Comparison of ENCODE assay signal across 12 cellular contexts in the genomic region with DNA sequence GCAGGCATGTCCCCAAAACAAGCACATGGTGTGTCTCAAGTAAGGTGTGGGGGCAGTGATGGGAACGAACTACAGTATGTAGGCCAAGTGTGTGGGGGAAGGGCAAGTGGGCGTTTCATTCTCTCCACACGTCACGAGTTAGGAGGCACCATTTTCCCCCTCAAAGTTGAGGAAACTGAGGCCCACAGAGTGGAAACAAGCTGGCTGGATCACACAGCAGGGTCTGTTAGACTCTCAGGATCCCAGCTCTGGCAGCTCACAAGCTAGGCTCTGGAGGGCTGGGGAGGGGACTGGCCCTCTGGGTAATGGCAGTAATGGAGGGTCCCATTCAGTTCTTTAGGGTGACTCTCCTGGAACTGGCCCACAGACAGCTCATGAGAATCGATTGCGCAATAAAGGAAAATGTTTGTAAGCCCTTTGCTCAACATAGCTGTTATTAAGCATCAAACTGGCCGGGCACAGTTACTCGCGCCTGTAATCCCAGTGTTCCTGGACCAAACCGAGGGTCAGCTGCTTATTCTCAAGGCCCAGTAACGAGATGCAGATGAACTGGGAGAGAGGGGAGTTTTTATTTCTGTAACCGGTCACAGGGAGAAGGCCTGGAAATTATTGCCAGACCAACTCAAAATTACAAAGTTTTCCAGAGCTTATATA. TPM values are rescaled to one million over a fixed set of nuclear protein-coding genes. Genes with fewer than 3 reads are reported as not detected.
DNase-seq lines count a peak whose midpoint lies in the region; ATAC-seq and TF ChIP-seq lines count a peak whose summit lies in the region.
"Had no signal": no experiment of that assay in that cellular context is flagged by ENCODE, and none has a peak within 500 bp of the region (broad histone marks: within the 10 kb centered on the region; RNA-seq: fewer than 3 reads in every experiment).

No MANE protein-coding gene starts in this region.

- H3K9me3 ChIP-seq in neural progenitor cell (ENCODE audit: low read depth) = no peaks in the 10 kb centered on the region

- H3F3A ChIP-seq in neural progenitor cell (ENCODE audit: low read depth) = no peaks in the 10 kb centered on the region

- no peak for TF ChIP-seq POLR2A in NB4 (IDR thresholded peaks at IDR 0.05; ENCODE audit: extremely low read depth, insufficient read length)

- H3K36me3 Mint-ChIP-seq in neural progenitor cell = no peaks in the 10 kb centered on the region
- H3K36me3 Mint-ChIP-seq in activated naive CD4-positive, alpha-beta T cell treated with anti-CD3 and anti-CD28 coated beads for 36 hours (ENCODE audit: low read depth) = no peaks in the 10 kb centered on the region
- no peaks in the 10 kb centered on the region for H3K36me3 Mint-ChIP-seq in activated T-cell treated with anti-CD3 and anti-CD28 coated beads, Interleukin-2, amount 50 U/mL, for 72 hours (ENCODE audit: insufficient read depth in 2 of 2)
- H3K36me3 Mint-ChIP-seq: natural killer cell had no signal

- H3K79me2 ChIP-seq in neural progenitor cell (ENCODE audit: low read depth) = no peaks in the 10 kb centered on the region

- no peak overlapping the region for H3K27ac ChIP-seq in neural progenitor cell

- ATAC-seq in HG02973 (IDR thresholded peaks at IDR 0.05; ENCODE audit: unreplicated experiment) = no peak
- no peak for ATAC-seq in activated T-cell treated with anti-CD3 and anti-CD28 coated beads, Interleukin-2, amount 50 U/mL, for 72 hours (replicated peaks in 1 of 2)
- ATAC-seq: natural killer cell had no signal

- no peaks in the 10 kb centered on the region for H3K36me3 ChIP-seq in neural progenitor cell

- CTCF ChIA-PET in AG04449 (lab: Yijun Ruan, JAX) = interaction anchor here (1.0 to 15.2 kb wide), 6 partner anchors 11 to 51 kb away, joined by 5 to 150 read pairs (median 10); no protein-coding TSS in a partner anchor
- CTCF ChIA-PET in activated naive CD4-positive, alpha-beta T cell treated with anti-CD3 and anti-CD28 coated beads for 36 hours (lab: Charles Lee) = interaction anchor here (1.2 to 4.0 kb wide), 4 partner anchors 22 to 42 kb away, joined by 3 to 20 read pairs (median 4); no protein-coding TSS in a partner anchor

- no peak overlapping the region for H3K4me2 ChIP-seq in neural progenitor cell

- no peaks in the 10 kb centered on the region for H4K20me1 ChIP-seq in neural progenitor cell (ENCODE audit: low read depth)

- H3K27me3 ChIP-seq in neural progenitor cell = no peaks in the 10 kb centered on the region

- no peak overlapping the region for H3K4me3 ChIP-seq in AG04449 (ENCODE audit: low read depth, low read length)
- no peak overlapping the region for H3K4me3 ChIP-seq in NB4 (ENCODE audit: low read depth, low read length)
- H3K4me3 ChIP-seq in neural progenitor cell = no peak overlapping the region

- H3K4me3 Mint-ChIP-seq in neural progenitor cell = no peak overlapping the region
- H3K4me3 Mint-ChIP-seq in activated naive CD4-positive, alpha-beta T cell treated with anti-CD3 and anti-CD28 coated beads for 36 hours = no peak overlapping the region
- no peak overlapping the region for H3K4me3 Mint-ChIP-seq in activated T-cell treated with anti-CD3 and anti-CD28 coated beads, Interleukin-2, amount 50 U/mL, for 72 hours
- H3K4me3 Mint-ChIP-seq: B cell, natural killer cell had no signal

- peak; percentile 29 for DNase-seq in AG04449 (ENCODE audit: low read depth, low spot score)
- peak; percentile 24 for DNase-seq in NB4 (ENCODE audit: low read depth)
- peak; percentile 89 for DNase-seq in fibroblast of peridontal ligament (ENCODE audit: extremely low read depth)
- DNase-seq in neural progenitor cell (ENCODE audit: low spot score) = no peak
- DNase-seq in SK-N-DZ (ENCODE audit: low spot score) = no peak
- no peak for DNase-seq in activated naive CD4-positive, alpha-beta T cell treated with anti-CD3 and anti-CD28 coated beads for 36 hours
- no peak for DNase-seq in activated T-cell treated with anti-CD3 and anti-CD28 coated beads, Interleukin-2, amount 50 U/mL, for 72 hours
- DNase-seq: activated CD4-positive, alpha-beta T cell treated with anti-CD3 and anti-CD28 coated beads, Interleukin-2, amount 50 U/mL, for 48 hours; natural killer cell had no signal

- no peaks in the 10 kb centered on the region for H3K4me1 ChIP-seq in neural progenitor cell

- no peak for TF ChIP-seq CTCF in AG04449 (IDR thresholded peaks at IDR 0.05; ENCODE audit: insufficient read depth, low read length, missing control alignments)
- TF ChIP-seq CTCF in NB4 (IDR thresholded peaks at IDR 0.05; ENCODE audit: low read depth, low read length) = no peak
- no peak for TF ChIP-seq CTCF in neural progenitor cell (IDR thresholded peaks at IDR 0.05)

- H2AFZ ChIP-seq in neural progenitor cell (replicated peaks) = no peak overlapping the region

- no peaks in the 10 kb centered on the region for H3K9me3 Mint-ChIP-seq in neural progenitor cell
- no peaks in the 10 kb centered on the region for H3K9me3 Mint-ChIP-seq in activated naive CD4-positive, alpha-beta T cell treated with anti-CD3 and anti-CD28 coated beads for 36 hours
- no peaks in the 10 kb centered on the region for H3K9me3 Mint-ChIP-seq in activated T-cell treated with anti-CD3 and anti-CD28 coated beads, Interleukin-2, amount 50 U/mL, for 72 hours
- H3K9me3 Mint-ChIP-seq: natural killer cell had no signal

- POLR2A ChIA-PET in AG04449 (lab: Yijun Ruan, JAX) = no interaction called here

- H3K9ac ChIP-seq in neural progenitor cell = no peak overlapping the region

- peaks cover 10% of the 10 kb centered on the region for H3K4me1 Mint-ChIP-seq in neural progenitor cell
- no peaks in the 10 kb centered on the region for H3K4me1 Mint-ChIP-seq in activated naive CD4-positive, alpha-beta T cell treated with anti-CD3 and anti-CD28 coated beads for 36 hours (ENCODE audit: low read depth)
- H3K4me1 Mint-ChIP-seq in activated T-cell treated with anti-CD3 and anti-CD28 coated beads, Interleukin-2, amount 50 U/mL, for 72 hours (ENCODE audit: low read depth) = peaks cover 12% of the 10 kb centered on the region
- H3K4me1 Mint-ChIP-seq: B cell, natural killer cell had no signal

- intact Hi-C loops in activated naive CD4-positive, alpha-beta T cell treated with anti-CD3 and anti-CD28 coated beads for 36 hours (cut with micrococcal nuclease) = no loop called here

- peaks cover 11% of the 10 kb centered on the region for H3K27me3 Mint-ChIP-seq in neural progenitor cell (ENCODE audit: insufficient read depth, low read depth)
- H3K27me3 Mint-ChIP-seq in activated naive CD4-positive, alpha-beta T cell treated with anti-CD3 and anti-CD28 coated beads for 36 hours (ENCODE audit: low read depth) = peaks cover 2% of the 10 kb centered on the region
- H3K27me3 Mint-ChIP-seq in activated T-cell treated with anti-CD3 and anti-CD28 coated beads, Interleukin-2, amount 50 U/mL, for 72 hours (ENCODE audit: low read depth) = no peaks in the 10 kb centered on the region

- peak overlapping the region; percentile 3 for H3K27ac Mint-ChIP-seq in neural progenitor cell
- H3K27ac Mint-ChIP-seq in activated naive CD4-positive, alpha-beta T cell treated with anti-CD3 and anti-CD28 coated beads for 36 hours = no peak overlapping the region
- no peak overlapping the region for H3K27ac Mint-ChIP-seq in activated T-cell treated with anti-CD3 and anti-CD28 coated beads, Interleukin-2, amount 50 U/mL, for 72 hours
- H3K27ac Mint-ChIP-seq: B cell, natural killer cell had no signal

RNA-seq across cellular contexts. Expression of gene TUB, which starts 24.1 kb away (rescaled TPM):
- total RNA-seq in neural progenitor cell (ENCODE audit: low replicate concordance) = 28.7 and 41.3 TPM in 2 replicates
- polyA plus RNA-seq in SK-N-DZ (2014; cell fraction: cytosol; rRNA removed) = 60.9 and 82.4 TPM in 2 replicates
- 213 and 243 TPM in 2 replicates for polyA plus RNA-seq in SK-N-DZ (2014; cell fraction: nucleus; rRNA removed)
- total RNA-seq in activated naive CD4-positive, alpha-beta T cell treated with anti-CD3 and anti-CD28 coated beads for 36 hours = under 1 TPM; 0.67 to 0.69 TPM
- under 1 TPM; 0.10 to 0.32 TPM for total RNA-seq in activated T-cell treated with anti-CD3 and anti-CD28 coated beads, Interleukin-2, amount 50 U/mL, for 72 hours
- total RNA-seq: natural killer cell, OCI-LY7 had no signal

Comparison
In these comparisons a context has a peak if more than half of its experiments do, and no peak if none do; other contexts are left out.
1. DNase-seq: peak in AG04449 (single experiment), NB4 (single experiment) and fibroblast of peridontal ligament (single experiment); none in neural progenitor cell (single experiment), SK-N-DZ (single experiment), activated naive CD4-positive, alpha-beta T cell treated with anti-CD3 and anti-CD28 coated beads for 36 hours (single experiment) and activated T-cell treated with anti-CD3 and anti-CD28 coated beads, Interleukin-2, amount 50 U/mL, for 72 hours (0 of 2).
2. RNA of gene TUB, which starts 24.1 kb away (total RNA-seq): 28.7 to 41.3 TPM in neural progenitor cell; 0.67 to 0.69 TPM in activated naive CD4-positive, alpha-beta T cell treated with anti-CD3 and anti-CD28 coated beads for 36 hours and 0.10 to 0.32 TPM in activated T-cell treated with anti-CD3 and anti-CD28 coated beads, Interleukin-2, amount 50 U/mL, for 72 hours; every median in the first group is over 10 times any median in the second.